Comparison of ENCODE assay signal across 22 cellular contexts in the genomic region with DNA sequence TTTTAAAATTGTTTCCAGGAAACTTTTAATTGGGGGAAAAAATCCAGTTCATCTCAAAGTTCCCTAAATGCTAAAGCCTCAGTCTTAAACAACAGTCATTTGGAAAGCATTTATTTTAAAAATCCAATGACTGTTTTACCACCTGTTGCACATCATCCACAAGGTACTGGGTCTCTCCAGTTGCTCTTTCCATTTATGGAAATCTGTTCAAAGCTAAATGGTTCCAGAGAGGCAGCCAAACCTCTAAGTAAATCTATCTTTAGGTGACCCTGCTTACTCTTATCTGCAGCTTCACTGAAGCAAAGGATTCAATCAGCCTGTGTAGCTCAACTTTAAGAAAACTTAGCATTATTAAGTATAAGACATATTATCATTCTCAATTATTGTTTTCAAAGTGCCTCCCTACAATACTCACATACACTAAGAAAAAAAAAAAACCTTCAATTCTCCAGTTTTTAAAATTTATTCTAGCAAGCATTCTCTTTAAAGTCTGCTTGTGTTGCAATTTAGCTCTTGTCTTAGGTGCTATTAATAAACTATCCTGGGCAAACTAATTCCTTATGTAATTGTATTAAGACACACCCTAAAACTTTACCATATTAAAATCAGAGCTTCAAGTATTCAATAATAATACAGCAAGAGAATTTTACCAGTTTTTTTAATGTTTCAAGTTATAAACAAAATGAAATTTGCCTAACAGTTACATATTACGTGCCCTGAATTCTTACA.
A peak's percentile ranks its signal among the peaks of the same experiment; 100 is the strongest.
DNase-seq lines count a peak whose midpoint lies in the region; ATAC-seq, FAIRE-seq and TF ChIP-seq lines count a peak whose summit lies in the region.
"Had no signal": no experiment of that assay in that cellular context is flagged by ENCODE, and none has a peak within 500 bp of the region (broad histone marks: within the 10 kb centered on the region; RNA-seq: fewer than 3 reads in every experiment).

No MANE protein-coding gene starts in this region.

- no peaks in the 10 kb centered on the region for H3K9me1 ChIP-seq in K562 (ENCODE audit: control insufficient read depth, insufficient read depth, low read length)

- ATAC-seq in activated naive CD8-positive, alpha-beta T cell treated with anti-CD3 and anti-CD28 coated beads, Interleukin-2, amount 50 U/mL, for 24 hours: no peak
- ATAC-seq in K562: peak; percentile 11; the same call in 1 of the 3 replicates
- peak; percentile 18 for ATAC-seq in left lung
- ATAC-seq in HG02885 (IDR thresholded peaks at IDR 0.05; ENCODE audit: poor library complexity, unreplicated experiment): no peak
- ATAC-seq: CD8-positive, alpha-beta T cell; naive thymus-derived CD8-positive, alpha-beta T cell had no signal

- H3K4me3 Mint-ChIP-seq in activated naive CD8-positive, alpha-beta T cell treated with anti-CD3 and anti-CD28 coated beads, Interleukin-2, amount 50 U/mL, for 24 hours: no peak overlapping the region
- no peak overlapping the region for H3K4me3 Mint-ChIP-seq in activated naive CD8-positive, alpha-beta T cell treated with anti-CD3 and anti-CD28 coated beads for 36 hours
- no peak overlapping the region for H3K4me3 Mint-ChIP-seq in type B pancreatic cell
- H3K4me3 Mint-ChIP-seq: CD8-positive, alpha-beta T cell had no signal

- no peak for TF ChIP-seq CTCF in K562 (IDR thresholded peaks at IDR 0.05 in 2 of 3, conservative IDR thresholded peaks at IDR 0.05 in 1 of 3; ENCODE audit: insufficient read depth in 2 of 3, low read depth in 1 of 3, low read length in 3 of 3)
- no peak for TF ChIP-seq CTCF in left lung (IDR thresholded peaks at IDR 0.05)
- no peak for TF ChIP-seq CTCF in type B pancreatic cell (conservative IDR thresholded peaks at IDR 0.05)

- peaks cover 12% of the 10 kb centered on the region for H3K36me3 Mint-ChIP-seq in activated naive CD8-positive, alpha-beta T cell treated with anti-CD3 and anti-CD28 coated beads, Interleukin-2, amount 50 U/mL, for 24 hours (ENCODE audit: low read depth)
- H3K36me3 Mint-ChIP-seq in activated naive CD8-positive, alpha-beta T cell treated with anti-CD3 and anti-CD28 coated beads for 36 hours: peaks cover 8% of the 10 kb centered on the region
- H3K36me3 Mint-ChIP-seq in type B pancreatic cell: peaks cover 8% of the 10 kb centered on the region

- no peak for TF ChIP-seq RAD21 in K562 (CRISPR knock-in tag; conservative IDR thresholded peaks at IDR 0.05 in 1 of 2, IDR thresholded peaks at IDR 0.05 in 1 of 2)

- no peak for TF ChIP-seq EP300 in K562 (IDR thresholded peaks at IDR 0.05; ENCODE audit: low read length)

- peak overlapping the region; percentile 5 for H3K27ac Mint-ChIP-seq in activated naive CD8-positive, alpha-beta T cell treated with anti-CD3 and anti-CD28 coated beads, Interleukin-2, amount 50 U/mL, for 24 hours
- no peak overlapping the region for H3K27ac Mint-ChIP-seq in activated naive CD8-positive, alpha-beta T cell treated with anti-CD3 and anti-CD28 coated beads for 36 hours
- H3K27ac Mint-ChIP-seq in type B pancreatic cell: no peak overlapping the region
- H3K27ac Mint-ChIP-seq: CD8-positive, alpha-beta T cell had no signal

- in situ Hi-C loops in K562 (cut with MboI): no loop called here

- H3K36me3 ChIP-seq in K562 (ENCODE audit: control insufficient read depth, insufficient read depth, low read length) (peaks cover 35% of the 10 kb centered on the region), left lung (peaks cover 0 to 14% of the 10 kb centered on the region in 2 donors), stomach smooth muscle (ENCODE audit: control insufficient read depth in 2 of 2, insufficient read depth in 2 of 2, low read length in 2 of 2) (peaks cover 6 to 9% of the 10 kb centered on the region in 2 donors)

- 0 out of 2 replicates have a peak, but pooled peaks cover 4% of the 10 kb centered on the region for H4K20me1 ChIP-seq in K562 (replicated peaks; ENCODE audit: control insufficient read depth, insufficient read depth, low read length)

- no peak overlapping the region for H3K27ac ChIP-seq in K562 (ENCODE audit: extremely low read depth, low read depth, low read length)
- H3K27ac ChIP-seq in left lung: no peak overlapping the region
- peak overlapping the region; percentile 60 for H3K27ac ChIP-seq in stomach smooth muscle (ENCODE audit: low read length)

- TF ChIP-seq POLR2A in K562 (conservative IDR thresholded peaks at IDR 0.05): no peak

- no peaks in the 10 kb centered on the region for H3K9me3 ChIP-seq in K562 (replicated peaks; ENCODE audit: control insufficient read depth, insufficient read depth, low read depth, low read length)
- no peaks in the 10 kb centered on the region for H3K9me3 ChIP-seq in left lung
- no peaks in the 10 kb centered on the region for H3K9me3 ChIP-seq in stomach smooth muscle (ENCODE audit: control insufficient read depth in 2 of 2, low read length in 2 of 2)
- H3K9me3 ChIP-seq: testis had no signal

- intact Hi-C loops in K562 (cut with micrococcal nuclease) (no loop called here), left lung (cut with DNase I) (no loop called here)

- no peaks in the 10 kb centered on the region for H3K27me3 Mint-ChIP-seq in activated naive CD8-positive, alpha-beta T cell treated with anti-CD3 and anti-CD28 coated beads, Interleukin-2, amount 50 U/mL, for 24 hours
- H3K27me3 Mint-ChIP-seq in activated naive CD8-positive, alpha-beta T cell treated with anti-CD3 and anti-CD28 coated beads for 36 hours: no peaks in the 10 kb centered on the region
- no peaks in the 10 kb centered on the region for H3K27me3 Mint-ChIP-seq in type B pancreatic cell
- H3K27me3 Mint-ChIP-seq: naive thymus-derived CD8-positive, alpha-beta T cell; progenitor cell of endocrine pancreas had no signal

- H3K9ac ChIP-seq in K562 (ENCODE audit: insufficient read depth in 1 of 2, low read depth in 2 of 2, low read length in 2 of 2): no peak overlapping the region
- H3K9ac ChIP-seq in stomach smooth muscle (ENCODE audit: low read length in 2 of 2): peak overlapping the region in 1 of 2 donors; percentile 28

- no peaks in the 10 kb centered on the region for H3K9me3 Mint-ChIP-seq in activated naive CD8-positive, alpha-beta T cell treated with anti-CD3 and anti-CD28 coated beads, Interleukin-2, amount 50 U/mL, for 24 hours
- H3K9me3 Mint-ChIP-seq in activated naive CD8-positive, alpha-beta T cell treated with anti-CD3 and anti-CD28 coated beads for 36 hours: no peaks in the 10 kb centered on the region
- no peaks in the 10 kb centered on the region for H3K9me3 Mint-ChIP-seq in type B pancreatic cell
- H3K9me3 Mint-ChIP-seq: CD8-positive, alpha-beta T cell; naive thymus-derived CD8-positive, alpha-beta T cell had no signal

- peaks cover 87% of the 10 kb centered on the region for H3K79me2 ChIP-seq in K562 (ENCODE audit: control insufficient read depth, insufficient read depth, low read length)

- BruUV-seq in K562 (replicated peaks; lab: Mats Ljungman, UMichigan): no TSS peak

- H3K4me1 ChIP-seq in K562 (replicated peaks in 1 of 2; ENCODE audit: control insufficient read depth in 2 of 2, insufficient read depth in 2 of 2, low read length in 2 of 2): no peaks in the 10 kb centered on the region
- peaks cover 14 to 50% of the 10 kb centered on the region in 2 donors for H3K4me1 ChIP-seq in left lung
- no peaks in the 10 kb centered on the region for H3K4me1 ChIP-seq in stomach smooth muscle (ENCODE audit: control insufficient read depth, insufficient read depth, low read length)

- 95% methylated on average over 1 of the region's 1 CpG for WGBS in K562 (ENCODE audit: insufficient coverage, low coverage, missing lambda C conversion rate)

- DNase-seq in activated naive CD8-positive, alpha-beta T cell treated with anti-CD3 and anti-CD28 coated beads, Interleukin-2, amount 50 U/mL, for 24 hours: no peak
- no peak for DNase-seq in activated naive CD8-positive, alpha-beta T cell treated with anti-CD3 and anti-CD28 coated beads for 36 hours
- DNase-seq in K562 (ENCODE audit: extremely low read depth in 1 of 4, low spot score in 3 of 4) (no peak), left lung (no peak), type B pancreatic cell (ENCODE audit: extremely low spot score, unreplicated experiment) (no peak), NCI-H2227 treated with DMSO at 0.1 percent for 48 hours (lab: John Stamatoyannopoulos, UW) (no peak)
- DNase-seq: activated CD4-positive, alpha-beta T cell treated with anti-CD3 and anti-CD28 coated beads for 4 hours; activated CD8-positive, alpha-beta memory T cell treated with anti-CD3 and anti-CD28 coated beads, Interleukin-2, amount 50 U/mL, for 48 hours; activated naive CD4-positive, alpha-beta T cell; anterior cingulate cortex; CD8-positive, alpha-beta T cell; DND-41; effector CD8-positive, alpha-beta T cell; IMR-90; naive thymus-derived CD8-positive, alpha-beta T cell; NCI-H446 treated with DMSO at 0.1 percent for 48 hours; stimulated activated CD4-positive, alpha-beta T cell treated with anti-CD3 and anti-CD28 coated beads, Interleukin-12 subunit alpha, Interleukin-12 subunit beta, amount 100 ng/mL, for 4 hours; testis had no signal

- no peak overlapping the region for H3K4me2 ChIP-seq in K562 (ENCODE audit: insufficient read depth, low read length)

- no peak overlapping the region for H2AFZ ChIP-seq in K562 (ENCODE audit: low read depth, low read length)

- H3K27me3 ChIP-seq in K562 (ENCODE audit: control insufficient read depth in 2 of 2, insufficient read depth in 2 of 2, low read length in 2 of 2) (no peaks in the 10 kb centered on the region), left lung (no peaks in the 10 kb centered on the region), stomach smooth muscle (ENCODE audit: control insufficient read depth in 1 of 2, insufficient read depth in 2 of 2, low read length in 2 of 2) (no peaks in the 10 kb centered on the region)
- H3K27me3 ChIP-seq: testis had no signal

- no peak for FAIRE-seq in K562 (lab: Jason Lieb, UNC)
- FAIRE-seq: TTC549 had no signal

- H3K4me3 ChIP-seq in K562 (no peak overlapping the region), left lung (no peak overlapping the region), stomach smooth muscle (ENCODE audit: low read length in 2 of 2) (peak overlapping the region; percentile 17 to 45)
- H3K4me3 ChIP-seq: testis had no signal

- POLR2A ChIA-PET in K562 (lab: Yijun Ruan, JAX): interaction anchor here (0.6 kb wide), 1 partner anchor 649 kb away, joined by 4 read pairs; no protein-coding TSS in a partner anchor

- CTCF ChIA-PET in K562 (lab: Yijun Ruan, JAX; ENCODE audit: low intra/inter-chr PET ratio): no interaction called here

- peaks cover 47% of the 10 kb centered on the region for H3K4me1 Mint-ChIP-seq in activated naive CD8-positive, alpha-beta T cell treated with anti-CD3 and anti-CD28 coated beads, Interleukin-2, amount 50 U/mL, for 24 hours
- H3K4me1 Mint-ChIP-seq in activated naive CD8-positive, alpha-beta T cell treated with anti-CD3 and anti-CD28 coated beads for 36 hours: peaks cover 45% of the 10 kb centered on the region
- peaks cover 7% of the 10 kb centered on the region for H3K4me1 Mint-ChIP-seq in type B pancreatic cell (ENCODE audit: unreplicated experiment)

TF ChIP-seq in K562, 482 proteins besides CTCF, POLR2A, EP300 and RAD21 (continues in another document):
- no peak for TF ChIP-seq TAF1 (IDR thresholded peaks at IDR 0.05; ENCODE audit: control insufficient read depth, extremely low read depth, insufficient read depth, low read length, severe bottlenecking)
- TF ChIP-seq SLC30A9 (CRISPR knock-in tag; IDR thresholded peaks at IDR 0.05): no peak
- TF ChIP-seq TEAD4 (IDR thresholded peaks at IDR 0.05; ENCODE audit: low read length): no peak
- no peak for TF ChIP-seq TEAD4 (CRISPR knock-in tag; IDR thresholded peaks at IDR 0.05; ENCODE audit: borderline replicate concordance)
- no peak for TF ChIP-seq TRIM28 (IDR thresholded peaks at IDR 0.05)

Comparison
In these comparisons a context has a peak if more than half of its experiments do, and no peak if none do; other contexts are left out.
1. ATAC-seq: peak in K562 (single experiment) and left lung (single experiment); none in activated naive CD8-positive, alpha-beta T cell treated with anti-CD3 and anti-CD28 coated beads, Interleukin-2, amount 50 U/mL, for 24 hours (single experiment) and HG02885 (single experiment).
2. H3K4me3 ChIP-seq: peak in stomach smooth muscle (2 of 2); none in K562 (single experiment) and left lung (0 of 2).